In the genomic region with DNA sequence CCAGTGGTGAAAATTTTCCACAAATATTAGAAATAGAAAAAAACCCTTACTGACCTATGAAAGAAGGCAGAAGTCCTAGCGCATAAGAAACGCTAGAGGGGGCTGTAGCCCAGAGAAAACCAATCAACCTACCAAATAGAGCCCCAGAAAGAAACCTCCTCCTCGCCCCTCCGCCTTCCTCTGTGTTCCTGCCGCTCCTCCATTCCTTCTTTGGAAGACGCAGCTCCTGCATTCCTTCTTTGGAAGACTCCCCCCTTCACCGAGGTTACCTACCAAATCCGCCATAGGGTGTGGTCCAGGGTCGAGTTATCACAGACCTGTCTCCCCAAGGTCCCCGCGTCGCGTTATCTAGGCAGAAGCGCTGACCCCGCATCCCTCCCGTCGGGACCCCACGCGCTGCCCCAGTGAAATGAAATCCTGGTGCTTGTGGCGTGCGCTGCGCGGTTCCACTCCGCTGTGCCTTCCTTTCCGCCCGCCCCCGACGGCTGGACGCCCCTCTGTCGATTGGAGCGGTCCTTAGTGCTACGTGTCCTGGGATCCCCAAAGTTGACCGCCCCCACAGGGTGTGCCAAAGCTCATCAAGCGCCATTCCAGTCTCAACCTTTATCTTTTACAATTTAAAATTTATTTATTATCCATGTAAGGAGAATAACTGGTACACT, we compare ENCODE assay signal across 8 cellular contexts. TPM values are rescaled to one million over a fixed set of nuclear protein-coding genes. Genes with fewer than 3 reads are reported as not detected.
DNase-seq lines count a peak whose midpoint lies in the region; ATAC-seq and TF ChIP-seq lines count a peak whose summit lies in the region.

No MANE protein-coding gene starts in this region.

- intact Hi-C loops in left colon (cut with DNase I, micrococcal nuclease), result loop anchor here in 1 of 2 donors (2.0 kb wide), 1 partner anchor 41 kb away; no protein-coding TSS in a partner anchor

- H3K27ac ChIP-seq in coronary artery, result no peak overlapping the region

- peak; percentile 29 for DNase-seq in SKM-1 treated with dmso at 0.1 percent for 144 hours (lab: John Stamatoyannopoulos, UW; ENCODE audit: unreplicated experiment)
- no peak for DNase-seq in SKM-1 (lab: John Stamatoyannopoulos, UW; ENCODE audit: unreplicated experiment)
- DNase-seq in NCI-H2107 treated with DMSO at 0.1 percent for 48 hours (lab: John Stamatoyannopoulos, UW; ENCODE audit: unreplicated experiment), result peak; percentile 37
- peak; percentile 45 for DNase-seq in activated CD4-positive, CD25-positive, alpha-beta regulatory T cell treated with anti-CD3 and anti-CD28 coated beads, Interleukin-2, amount 50 U/mL, for 72 hours
- no peak for DNase-seq in coronary artery (ENCODE audit: low spot score)
- DNase-seq in left colon, result peak; percentile 41 to 57
- DNase-seq in stimulated activated CD4-positive, alpha-beta T cell treated with anti-CD3 and anti-CD28 coated beads, Interleukin-1b, Interleukin-23, amount 100 ng/mL, for 48 hours, result peak; percentile 36

- H3K4me3 ChIP-seq in coronary artery, result peak overlapping the region; percentile 61

- no peak for TF ChIP-seq CTCF in coronary artery (IDR thresholded peaks at IDR 0.05)

- ATAC-seq in left colon (peak; percentile 70), HG03442 (IDR thresholded peaks at IDR 0.05; ENCODE audit: unreplicated experiment) (no peak)

RNA-seq across cellular contexts. Expression of a gene that starts 12.9 kb away (rescaled TPM):
- 10 to 100 TPM; 40.1 to 44.7 TPM for total RNA-seq in left colon

RNA-seq across cellular contexts. Expression of a gene that starts 31.1 kb away (rescaled TPM):
- total RNA-seq in left colon, result 1 to 10 TPM; 7.8 to 9.2 TPM

Comparison
In these comparisons a context has a peak if more than half of its experiments do, and no peak if none do; other contexts are left out.
1. DNase-seq: peak in SKM-1 treated with dmso at 0.1 percent for 144 hours (single experiment), NCI-H2107 treated with DMSO at 0.1 percent for 48 hours (single experiment), activated CD4-positive, CD25-positive, alpha-beta regulatory T cell treated with anti-CD3 and anti-CD28 coated beads, Interleukin-2, amount 50 U/mL, for 72 hours (single experiment), left colon (2 of 2) and stimulated activated CD4-positive, alpha-beta T cell treated with anti-CD3 and anti-CD28 coated beads, Interleukin-1b, Interleukin-23, amount 100 ng/mL, for 48 hours (single experiment); none in SKM-1 (single experiment) and coronary artery (single experiment).